ENCODE assay signal across 13 cellular contexts in genomic region chr17:76753061-76753961, GRCh38. TPM values are rescaled to one million over a fixed set of nuclear protein-coding genes. Genes with fewer than 3 reads are reported as not detected.
DNase-seq lines count a peak whose midpoint lies in the region; ATAC-seq and TF ChIP-seq lines count a peak whose summit lies in the region.
"Had no signal": no experiment of that assay in that cellular context is flagged by ENCODE, and none has a peak within 500 bp of the region (broad histone marks: within the 10 kb centered on the region; RNA-seq: fewer than 3 reads in every experiment).

No MANE protein-coding gene starts in this region.

- no peak for TF ChIP-seq POLR2A in esophagus squamous epithelium (IDR thresholded peaks at IDR 0.05)

- TF ChIP-seq CTCF in left ventricle myocardium inferior (IDR thresholded peaks at IDR 0.05; ENCODE audit: borderline replicate concordance) = no peak
- no peak for TF ChIP-seq CTCF in esophagus squamous epithelium (IDR thresholded peaks at IDR 0.05)
- TF ChIP-seq CTCF in type B pancreatic cell (conservative IDR thresholded peaks at IDR 0.05) = no peak

- H3K36me3 ChIP-seq in left ventricle myocardium inferior = peaks cover 54% of the 10 kb centered on the region
- peaks cover 0 to 69% (median 6%) of the 10 kb centered on the region in 3 donors for H3K36me3 ChIP-seq in esophagus squamous epithelium

- no peaks in the 10 kb centered on the region for H3K9me3 Mint-ChIP-seq in activated T-cell treated with anti-CD3 and anti-CD28 coated beads, Interleukin-2, amount 50 U/mL, for 72 hours
- no peaks in the 10 kb centered on the region for H3K9me3 Mint-ChIP-seq in type B pancreatic cell
- H3K9me3 Mint-ChIP-seq: mesothelial cell of epicardium had no signal

- H3K27ac Mint-ChIP-seq in activated T-cell treated with anti-CD3 and anti-CD28 coated beads, Interleukin-2, amount 50 U/mL, for 72 hours = peak overlapping the region; percentile 98
- peak overlapping the region; percentile 36 for H3K27ac Mint-ChIP-seq in type B pancreatic cell
- H3K27ac Mint-ChIP-seq: mesothelial cell of epicardium had no signal

- peaks cover 30% of the 10 kb centered on the region for H3K4me1 ChIP-seq in left ventricle myocardium inferior
- H3K4me1 ChIP-seq in esophagus squamous epithelium = peaks cover 0 to 25% (median 6%) of the 10 kb centered on the region in 3 donors
- H3K4me1 ChIP-seq: SJCRH30, vagina had no signal

- H3K4me1 Mint-ChIP-seq in activated T-cell treated with anti-CD3 and anti-CD28 coated beads, Interleukin-2, amount 50 U/mL, for 72 hours (ENCODE audit: low read depth) = peaks cover 28% of the 10 kb centered on the region
- H3K4me1 Mint-ChIP-seq in type B pancreatic cell (ENCODE audit: unreplicated experiment) = peaks cover 3% of the 10 kb centered on the region
- H3K4me1 Mint-ChIP-seq: mesothelial cell of epicardium had no signal

- H3K4me3 ChIP-seq in left ventricle myocardium inferior (no peak overlapping the region), esophagus squamous epithelium (peak overlapping the region in 3 of 4 donors; percentile 13 to 42 (median 13))
- H3K4me3 ChIP-seq: SJCRH30, vagina had no signal

- H3K27me3 ChIP-seq in left ventricle myocardium inferior (ENCODE audit: low read depth) (no peaks in the 10 kb centered on the region), esophagus squamous epithelium (no peaks in the 10 kb centered on the region)
- H3K27me3 ChIP-seq: SJCRH30, vagina had no signal

- H3K9me3 ChIP-seq in left ventricle myocardium inferior (replicated peaks) = no peaks in the 10 kb centered on the region
- H3K9me3 ChIP-seq in esophagus squamous epithelium = no peaks in the 10 kb centered on the region
- H3K9me3 ChIP-seq: SJCRH30, vagina had no signal

- peaks cover 2 to 13% of the 10 kb centered on the region in 2 donors for H3K36me3 Mint-ChIP-seq in activated T-cell treated with anti-CD3 and anti-CD28 coated beads, Interleukin-2, amount 50 U/mL, for 72 hours (ENCODE audit: insufficient read depth in 2 of 2)
- peaks cover 25% of the 10 kb centered on the region for H3K36me3 Mint-ChIP-seq in type B pancreatic cell

- H3K27ac ChIP-seq in left ventricle myocardium inferior (replicated peaks) (peak overlapping the region; percentile 60), esophagus squamous epithelium (peak overlapping the region; percentile 56 to 75 (median 72))
- H3K27ac ChIP-seq: SJCRH30, vagina had no signal

- intact Hi-C loops in left ventricle myocardium inferior (cut with micrococcal nuclease) (no loop called here), left cardiac atrium (cut with DNase I) (no loop called here), esophagus squamous epithelium (cut with DNase I) (no loop called here)

- DNase-seq in left ventricle myocardium inferior (no peak), left cardiac atrium (no peak), esophagus squamous epithelium (lab: John Stamatoyannopoulos, UW) (no peak), type B pancreatic cell (ENCODE audit: extremely low spot score, unreplicated experiment) (no peak), KG1 (lab: John Stamatoyannopoulos, UW) (no peak)
- DNase-seq in activated T-cell treated with anti-CD3 and anti-CD28 coated beads, Interleukin-2, amount 50 U/mL, for 72 hours = no peak
- DNase-seq: hypothalamus, NCI-H510A, SJCRH30 had no signal

- H3K27me3 Mint-ChIP-seq in activated T-cell treated with anti-CD3 and anti-CD28 coated beads, Interleukin-2, amount 50 U/mL, for 72 hours (ENCODE audit: low read depth) = no peaks in the 10 kb centered on the region
- H3K27me3 Mint-ChIP-seq in type B pancreatic cell = no peaks in the 10 kb centered on the region

- 31 to 40% methylated on average over 12 of the region's 12 CpGs for WGBS in esophagus squamous epithelium, 2 donors

- peak overlapping the region; percentile 94 to 96 for H3K4me3 Mint-ChIP-seq in activated T-cell treated with anti-CD3 and anti-CD28 coated beads, Interleukin-2, amount 50 U/mL, for 72 hours
- no peak overlapping the region for H3K4me3 Mint-ChIP-seq in type B pancreatic cell
- H3K4me3 Mint-ChIP-seq: mesothelial cell of epicardium had no signal

- ATAC-seq in left cardiac atrium (no peak), HG02852 (IDR thresholded peaks at IDR 0.05; ENCODE audit: unreplicated experiment) (no peak), HG03520 (IDR thresholded peaks at IDR 0.05; ENCODE audit: unreplicated experiment) (no peak)
- ATAC-seq in activated T-cell treated with anti-CD3 and anti-CD28 coated beads, Interleukin-2, amount 50 U/mL, for 72 hours (replicated peaks in 1 of 2) = peak; percentile 91 to 95

RNA-seq across cellular contexts. Expression of gene MFSD11, which starts 15.4 kb away (rescaled TPM):
- total RNA-seq in left ventricle myocardium inferior = 21.4 TPM
- 10 to 100 TPM; 23.0 to 28.0 TPM for total RNA-seq in left cardiac atrium
- total RNA-seq in activated T-cell treated with anti-CD3 and anti-CD28 coated beads, Interleukin-2, amount 50 U/mL, for 72 hours = 10 to 100 TPM; 34.8 to 43.1 TPM
- total RNA-seq in esophagus squamous epithelium = 10 to 100 TPM; 24.2 to 31.0 (median 28.1) TPM
- 29.0 and 33.9 TPM in 2 replicates for total RNA-seq in type B pancreatic cell (ENCODE audit: low replicate concordance)

RNA-seq across cellular contexts. Expression of gene SRSF2, which starts 16.2 kb away (rescaled TPM):
- total RNA-seq in left ventricle myocardium inferior = 78.5 TPM
- total RNA-seq in left cardiac atrium = 100 to 1,000 TPM in 1 of 2 donors, 10 to 100 TPM in 1; 78.1 to 108 TPM
- total RNA-seq in activated T-cell treated with anti-CD3 and anti-CD28 coated beads, Interleukin-2, amount 50 U/mL, for 72 hours = 100 to 1,000 TPM; 260 to 275 TPM
- 100 to 1,000 TPM; 203 to 286 (median 233) TPM for total RNA-seq in esophagus squamous epithelium
- 198 and 273 TPM in 2 replicates for total RNA-seq in type B pancreatic cell (ENCODE audit: low replicate concordance)

RNA-seq across cellular contexts. Expression of gene METTL23, which starts 26.7 kb away (rescaled TPM):
- 21.0 TPM for total RNA-seq in left ventricle myocardium inferior
- 10 to 100 TPM; 22.0 to 25.7 TPM for total RNA-seq in left cardiac atrium
- total RNA-seq in activated T-cell treated with anti-CD3 and anti-CD28 coated beads, Interleukin-2, amount 50 U/mL, for 72 hours = 10 to 100 TPM; 25.4 to 30.7 TPM
- total RNA-seq in esophagus squamous epithelium = 10 to 100 TPM; 14.6 to 33.0 (median 24.7) TPM
- total RNA-seq in type B pancreatic cell (ENCODE audit: low replicate concordance) = 27.5 and 28.2 TPM in 2 replicates

RNA-seq across cellular contexts. Expression of gene JMJD6, which starts 26.9 kb away (rescaled TPM):
- total RNA-seq in left ventricle myocardium inferior = 65.2 TPM
- total RNA-seq in left cardiac atrium = 10 to 100 TPM; 44.9 to 55.3 TPM
- total RNA-seq in activated T-cell treated with anti-CD3 and anti-CD28 coated beads, Interleukin-2, amount 50 U/mL, for 72 hours = 10 to 100 TPM; 56.5 to 67.2 TPM
- total RNA-seq in esophagus squamous epithelium = 10 to 100 TPM; 13.0 to 17.2 (median 16.7) TPM
- 23.6 and 35.4 TPM in 2 replicates for total RNA-seq in type B pancreatic cell (ENCODE audit: low replicate concordance)

RNA-seq across cellular contexts. Expression of gene MXRA7, which starts 42.5 kb away (rescaled TPM):
- total RNA-seq in left ventricle myocardium inferior (411 TPM), left cardiac atrium (100 to 1,000 TPM; 394 to 506 TPM), esophagus squamous epithelium (100 to 1,000 TPM in 1 of 4 donors, 10 to 100 TPM in 3; 11.0 to 116 (median 39.2) TPM), type B pancreatic cell (ENCODE audit: low replicate concordance) (43.4 and 75.0 TPM in 2 replicates)
- total RNA-seq in activated T-cell treated with anti-CD3 and anti-CD28 coated beads, Interleukin-2, amount 50 U/mL, for 72 hours = 10 to 100 TPM; 17.4 to 21.8 TPM

Comparison
In these comparisons a context has a peak if more than half of its experiments do, and no peak if none do; other contexts are left out.
1. ATAC-seq: peak in activated T-cell treated with anti-CD3 and anti-CD28 coated beads, Interleukin-2, amount 50 U/mL, for 72 hours (2 of 2); none in left cardiac atrium (0 of 2), HG02852 (single experiment) and HG03520 (single experiment).